9 cellular contexts compared by ENCODE assay signal in genomic region chr3:63960048-63960711, GRCh38. TPM values are rescaled to one million over a fixed set of nuclear protein-coding genes. Genes with fewer than 3 reads are reported as not detected.
DNase-seq lines count a peak whose midpoint lies in the region; ATAC-seq and TF ChIP-seq lines count a peak whose summit lies in the region.
"Had no signal": no experiment of that assay in that cellular context is flagged by ENCODE, and none has a peak within 500 bp of the region (broad histone marks: within the 10 kb centered on the region; RNA-seq: fewer than 3 reads in every experiment).

No MANE protein-coding gene starts in this region.

- H3K9me3 ChIP-seq in heart right ventricle (no peaks in the 10 kb centered on the region), WERI-Rb-1 (ENCODE audit: severe bottlenecking) (no peaks in the 10 kb centered on the region)

- ATAC-seq in heart right ventricle = peak; percentile 23 to 69 (median 48)
- ATAC-seq in stimulated activated effector memory CD8-positive, alpha-beta T cell treated with anti-CD3 and anti-CD28 coated beads, Interleukin-12 subunit alpha, Interleukin-12 subunit beta, amount 100 ng/mL, for 72 hours = no peak

- TF ChIP-seq CTCF in heart right ventricle (IDR thresholded peaks at IDR 0.05) (no peak), WERI-Rb-1 (IDR thresholded peaks at IDR 0.05; ENCODE audit: low read depth, low read length) (no peak)

- H3K27ac ChIP-seq in heart right ventricle (peak overlapping the region in 3 of 10 donors; percentile 7 to 31 (median 12)), WERI-Rb-1 (no peak overlapping the region)

- intact Hi-C loops in heart right ventricle (cut with DNase I) = loop anchor here in 4 of 10 donors (5.0 to 10.0 kb wide), 2 partner anchors 37 to 45 kb away; partner anchors contain the start of gene SCAANT1 (in 1 of the 4)

- H3K27me3 ChIP-seq in heart right ventricle (no peaks in the 10 kb centered on the region), WERI-Rb-1 (ENCODE audit: insufficient read depth, low read depth, severe bottlenecking) (no peaks in the 10 kb centered on the region)

- H3K36me3 Mint-ChIP-seq in activated naive CD8-positive, alpha-beta T cell = no peaks in the 10 kb centered on the region
- H3K36me3 Mint-ChIP-seq in stimulated activated effector memory CD8-positive, alpha-beta T cell treated with anti-CD3 and anti-CD28 coated beads, Interleukin-12 subunit alpha, Interleukin-12 subunit beta, amount 100 ng/mL, for 72 hours = peaks cover 36% of the 10 kb centered on the region

- DNase-seq in DMS 273 (lab: John Stamatoyannopoulos, UW; ENCODE audit: unreplicated experiment) = peak; percentile 79
- peak; percentile 65 for DNase-seq in HT-29 (ENCODE audit: low spot score)
- DNase-seq in heart right ventricle = no peak
- DNase-seq in stimulated activated effector memory CD8-positive, alpha-beta T cell treated with anti-CD3 and anti-CD28 coated beads, Interleukin-12 subunit alpha, Interleukin-12 subunit beta, amount 100 ng/mL, for 72 hours (ENCODE audit: low spot score in 2 of 2) = no peak
- no peak for DNase-seq in iPS-NIHi11 (ENCODE audit: low spot score)
- DNase-seq in WERI-Rb-1 = no peak
- no peak for DNase-seq in NCI-H526 treated with DMSO at 0.1 percent for 48 hours (lab: John Stamatoyannopoulos, UW)

- no peaks in the 10 kb centered on the region for H3K27me3 Mint-ChIP-seq in activated naive CD8-positive, alpha-beta T cell

- H3K9me3 Mint-ChIP-seq in activated naive CD8-positive, alpha-beta T cell (ENCODE audit: low read depth) = no peaks in the 10 kb centered on the region
- H3K9me3 Mint-ChIP-seq in stimulated activated effector memory CD8-positive, alpha-beta T cell treated with anti-CD3 and anti-CD28 coated beads, Interleukin-12 subunit alpha, Interleukin-12 subunit beta, amount 100 ng/mL, for 72 hours = no peaks in the 10 kb centered on the region

- H3K27ac Mint-ChIP-seq in activated naive CD8-positive, alpha-beta T cell = peak overlapping the region; percentile 76
- H3K27ac Mint-ChIP-seq in stimulated activated effector memory CD8-positive, alpha-beta T cell treated with anti-CD3 and anti-CD28 coated beads, Interleukin-12 subunit alpha, Interleukin-12 subunit beta, amount 100 ng/mL, for 72 hours = peak overlapping the region; percentile 30

- 30 to 38% methylated on average over 6 of the region's 6 CpGs for WGBS in heart right ventricle, 2 donors

- peaks cover 0 to 53% (median 39%) of the 10 kb centered on the region in 9 donors for H3K4me1 ChIP-seq in heart right ventricle

- H3K36me3 ChIP-seq in heart right ventricle (peaks cover 0 to 26% (median 0%) of the 10 kb centered on the region in 9 donors), WERI-Rb-1 (no peaks in the 10 kb centered on the region)

- peak overlapping the region in 6 of 10 donors; percentile 21 to 39 (median 27) for H3K4me3 ChIP-seq in heart right ventricle
- H3K4me3 ChIP-seq in WERI-Rb-1 (ENCODE audit: low read depth, low read length) = no peak overlapping the region
- H3K4me3 ChIP-seq: lung had no signal

- H3K4me1 Mint-ChIP-seq in activated naive CD8-positive, alpha-beta T cell (ENCODE audit: low read depth) = peaks cover 34% of the 10 kb centered on the region
- peaks cover 38% of the 10 kb centered on the region for H3K4me1 Mint-ChIP-seq in stimulated activated effector memory CD8-positive, alpha-beta T cell treated with anti-CD3 and anti-CD28 coated beads, Interleukin-12 subunit alpha, Interleukin-12 subunit beta, amount 100 ng/mL, for 72 hours

- H3K4me3 Mint-ChIP-seq in activated naive CD8-positive, alpha-beta T cell = no peak overlapping the region
- H3K4me3 Mint-ChIP-seq in stimulated activated effector memory CD8-positive, alpha-beta T cell treated with anti-CD3 and anti-CD28 coated beads, Interleukin-12 subunit alpha, Interleukin-12 subunit beta, amount 100 ng/mL, for 72 hours = no peak overlapping the region

RNA-seq across cellular contexts. Expression of gene SCAANT1, which starts 48.0 kb away (rescaled TPM):
- total RNA-seq in HT-29 (2014; rRNA removed; shearing (Covaris generic)) = not detected in 2 replicates
- not detected for total RNA-seq in heart right ventricle
- polyA plus RNA-seq in heart right ventricle = not detected
- total RNA-seq: lung had no signal
- polyA plus RNA-seq: lung had no signal

Comparison
In these comparisons a context has a peak if more than half of its experiments do, and no peak if none do; other contexts are left out.
1. DNase-seq: peak in DMS 273 (single experiment) and HT-29 (single experiment); none in heart right ventricle (0 of 2), stimulated activated effector memory CD8-positive, alpha-beta T cell treated with anti-CD3 and anti-CD28 coated beads, Interleukin-12 subunit alpha, Interleukin-12 subunit beta, amount 100 ng/mL, for 72 hours (0 of 2), iPS-NIHi11 (single experiment), WERI-Rb-1 (single experiment) and NCI-H526 treated with DMSO at 0.1 percent for 48 hours (single experiment).